Comparison of ENCODE assay signal across 1 cellular context in the genomic region with DNA sequence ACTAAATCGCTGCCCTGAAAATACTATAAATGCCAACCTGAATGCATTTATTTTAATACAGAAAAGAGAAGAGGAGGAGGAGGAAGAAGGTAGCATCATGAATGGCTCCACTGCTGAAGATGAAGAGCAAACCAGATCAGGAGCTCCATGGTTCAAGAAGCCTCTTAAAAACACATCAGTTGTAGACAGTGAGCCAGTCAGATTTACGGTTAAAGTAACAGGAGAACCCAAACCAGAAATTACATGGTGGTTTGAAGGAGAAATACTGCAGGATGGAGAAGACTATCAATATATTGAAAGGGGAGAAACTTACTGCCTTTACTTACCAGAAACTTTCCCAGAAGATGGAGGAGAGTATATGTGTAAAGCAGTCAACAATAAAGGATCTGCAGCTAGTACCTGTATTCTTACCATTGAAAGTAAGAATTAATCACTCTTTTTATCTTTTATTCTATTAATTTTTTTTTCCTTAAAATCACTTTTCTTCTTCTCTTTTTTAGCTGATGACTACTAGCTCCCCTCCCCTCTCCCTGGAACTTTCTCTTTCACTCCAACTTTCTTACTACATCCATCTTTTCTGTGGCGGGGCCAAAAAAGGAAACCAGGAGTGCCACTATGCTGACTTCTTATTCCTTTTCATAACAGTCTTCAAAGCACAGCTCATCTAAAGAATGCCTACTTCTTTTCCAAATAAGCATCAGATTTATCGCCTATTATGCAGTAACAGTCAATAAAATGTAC.
TF ChIP-seq lines count a peak whose summit lies in the region.

No MANE protein-coding gene starts in this region.

TF ChIP-seq in endothelial cell of umbilical vein, 7 proteins besides CTCF, POLR2A, EP300 and RAD21:
- TF ChIP-seq FOS (IDR thresholded peaks at IDR 0.05; ENCODE audit: borderline replicate concordance, insufficient read depth, low read length), result no peak
- TF ChIP-seq MYC (IDR thresholded peaks at IDR 0.05; ENCODE audit: low read depth, low read length), result no peak
- no peak for TF ChIP-seq JUN (IDR thresholded peaks at IDR 0.05; ENCODE audit: borderline replicate concordance, insufficient read depth, insufficient read length, low read depth)
